Comparison of ENCODE assay signal across 11 cellular contexts in the genomic region with DNA sequence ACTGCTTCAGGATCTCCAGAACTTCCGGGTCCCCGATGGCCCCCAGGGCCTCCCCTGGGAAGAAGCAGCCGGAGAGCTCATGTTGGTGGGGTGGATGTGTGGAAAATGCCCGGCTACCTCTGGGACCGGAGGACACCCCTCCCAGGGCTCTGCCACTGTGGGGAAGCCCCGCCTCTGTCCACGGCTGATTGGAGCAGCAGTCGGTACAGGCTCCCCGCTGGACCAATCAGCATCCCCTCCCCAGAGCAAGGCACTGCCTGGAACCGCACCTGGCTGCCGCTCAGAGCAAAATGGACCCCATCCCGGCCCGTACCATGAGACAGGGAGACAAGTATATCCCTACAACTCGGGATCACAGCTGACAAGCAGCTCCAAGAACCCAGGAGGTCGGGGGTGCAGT. TPM values are rescaled to one million over a fixed set of nuclear protein-coding genes. Genes with fewer than 3 reads are reported as not detected.
DNase-seq lines count a peak whose midpoint lies in the region; ATAC-seq and TF ChIP-seq lines count a peak whose summit lies in the region.
"Had no signal": no experiment of that assay in that cellular context is flagged by ENCODE, and none has a peak within 500 bp of the region (broad histone marks: within the 10 kb centered on the region; RNA-seq: fewer than 3 reads in every experiment).

No MANE protein-coding gene starts in this region.

- H3K27ac ChIP-seq in right cardiac atrium (ENCODE audit: low read length), result no peak overlapping the region
- H3K27ac ChIP-seq in layer of hippocampus (ENCODE audit: low read depth, low read length), result peak overlapping the region; percentile 98
- H3K27ac ChIP-seq in colonic mucosa, result no peak overlapping the region
- H3K27ac ChIP-seq: HL-60 had no signal

- 78% methylated on average over 15 of the region's 15 CpGs for WGBS in right cardiac atrium

- H3K4me1 ChIP-seq in right cardiac atrium (ENCODE audit: control insufficient read depth, insufficient read depth, low read length) (no peaks in the 10 kb centered on the region), colonic mucosa (no peaks in the 10 kb centered on the region)

- H3K9me3 ChIP-seq in right cardiac atrium (ENCODE audit: control insufficient read depth, low read length) (no peaks in the 10 kb centered on the region), colonic mucosa (no peaks in the 10 kb centered on the region)

- ATAC-seq in right cardiac atrium (peak; percentile 14 to 33), Right ventricle myocardium inferior (no peak), HG02642 (IDR thresholded peaks at IDR 0.05; ENCODE audit: poor library complexity, unreplicated experiment) (no peak)

- DNase-seq in right cardiac atrium (peak in 1 of 3 donors; percentile 65), Right ventricle myocardium inferior (ENCODE audit: missing footprints) (no peak), NCI-H2107 (lab: John Stamatoyannopoulos, UW) (no peak), colonic mucosa (no peak), NCI-H748 (lab: John Stamatoyannopoulos, UW; ENCODE audit: unreplicated experiment) (no peak)
- DNase-seq in activated T-cell treated with anti-CD3 and anti-CD28 coated beads, Interleukin-2, amount 50 U/mL, for 48 hours, result peak; percentile 67 to 75
- DNase-seq: NCI-H774 had no signal

- H3K4me3 ChIP-seq in right cardiac atrium (ENCODE audit: low read length) (no peak overlapping the region), colonic mucosa (no peak overlapping the region)

- intact Hi-C loops in right cardiac atrium (cut with DNase I) (no loop called here), Right ventricle myocardium inferior (cut with DNase I) (no loop called here), colonic mucosa (cut with DNase I) (no loop called here)

- no peak overlapping the region for H3K9ac ChIP-seq in colonic mucosa (ENCODE audit: low read depth in 2 of 2, low read length in 2 of 2)

- no peak for TF ChIP-seq CTCF in colonic mucosa (IDR thresholded peaks at IDR 0.05)

- no peaks in the 10 kb centered on the region for H3K27me3 ChIP-seq in right cardiac atrium (ENCODE audit: control insufficient read depth, insufficient read depth)
- H3K27me3 ChIP-seq in layer of hippocampus (ENCODE audit: control insufficient read depth, insufficient read depth, low read length), result no peaks in the 10 kb centered on the region
- no peaks in the 10 kb centered on the region for H3K27me3 ChIP-seq in colonic mucosa

- peaks cover 18% of the 10 kb centered on the region for H3K36me3 ChIP-seq in colonic mucosa

RNA-seq across cellular contexts. Expression of a gene that starts 6.4 kb away (rescaled TPM):
- 10 to 100 TPM in 3 of 4 donors, 1 to 10 TPM in 1; 9.8 to 14.2 (median 11.4) TPM for total RNA-seq in right cardiac atrium
- 14.8 TPM for polyA plus RNA-seq in right cardiac atrium
- 11.1 TPM for total RNA-seq in Right ventricle myocardium inferior
- 10 to 100 TPM in 1 of 2 donors, 1 to 10 TPM in 1; 9.5 to 24.4 TPM for total RNA-seq in colonic mucosa

RNA-seq across cellular contexts. Expression of a gene that starts 10.8 kb away (rescaled TPM):
- total RNA-seq in right cardiac atrium, result not detected
- not detected for polyA plus RNA-seq in right cardiac atrium
- not detected for total RNA-seq in Right ventricle myocardium inferior
- 1 to 10 TPM; 4.3 to 6.2 TPM for total RNA-seq in colonic mucosa
- polyA plus RNA-seq: CD14-positive monocyte had no signal

RNA-seq across cellular contexts. Expression of a gene that starts 12.1 kb away (rescaled TPM):
- total RNA-seq in right cardiac atrium (10 to 100 TPM; 18.6 to 23.3 (median 21.8) TPM), Right ventricle myocardium inferior (19.4 TPM), colonic mucosa (10 to 100 TPM; 45.8 to 62.5 TPM)
- polyA plus RNA-seq in right cardiac atrium, result 14.3 TPM

RNA-seq across cellular contexts. Expression of a gene that starts 13.7 kb away (rescaled TPM):
- not detected for total RNA-seq in right cardiac atrium
- not detected for polyA plus RNA-seq in right cardiac atrium
- total RNA-seq in Right ventricle myocardium inferior, result not detected
- 10 to 100 TPM; 16.1 to 59.0 TPM for total RNA-seq in colonic mucosa

RNA-seq across cellular contexts. Expression of a gene that starts 44.9 kb away (rescaled TPM):
- 1 to 10 TPM in 1 of 4 donors, under 1 TPM in 1, not detected in 2; 0.97 to 1.2 TPM for total RNA-seq in right cardiac atrium
- 0.20 TPM for polyA plus RNA-seq in right cardiac atrium
- total RNA-seq in Right ventricle myocardium inferior, result not detected
- 1 to 10 TPM; 1.5 to 4.7 TPM for total RNA-seq in colonic mucosa
- polyA plus RNA-seq: CD14-positive monocyte had no signal

Comparison
In these comparisons a context has a peak if more than half of its experiments do, and no peak if none do; other contexts are left out.
1. ATAC-seq: peak in right cardiac atrium (2 of 2); none in Right ventricle myocardium inferior (single experiment) and HG02642 (single experiment).
2. DNase-seq: peak in activated T-cell treated with anti-CD3 and anti-CD28 coated beads, Interleukin-2, amount 50 U/mL, for 48 hours (2 of 2); none in Right ventricle myocardium inferior (single experiment), NCI-H2107 (single experiment), colonic mucosa (single experiment) and NCI-H748 (single experiment).